Comparison of ENCODE assay signal across 8 cellular contexts in the genomic region with DNA sequence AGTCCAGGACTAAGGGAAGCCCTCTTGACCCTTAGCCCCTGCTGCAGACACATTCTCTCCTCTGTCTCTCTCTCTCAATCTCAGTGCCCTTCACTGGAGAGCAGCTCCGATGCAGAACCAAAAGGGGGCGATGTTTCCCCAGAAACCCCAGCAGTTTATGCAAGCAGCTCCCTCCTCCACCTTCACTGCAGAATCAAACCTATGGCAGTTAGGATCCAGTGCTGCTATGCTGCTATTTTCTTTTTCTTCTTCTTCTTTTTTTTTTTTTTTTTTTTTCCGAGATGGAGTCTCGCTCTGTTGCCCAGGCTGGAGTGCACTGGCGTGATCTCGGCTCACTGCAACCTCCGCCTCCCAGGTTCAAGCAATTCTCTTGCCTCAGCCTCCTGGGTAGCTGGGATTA. TPM values are rescaled to one million over a fixed set of nuclear protein-coding genes. Genes with fewer than 3 reads are reported as not detected.
DNase-seq lines count a peak whose midpoint lies in the region; TF ChIP-seq lines count a peak whose summit lies in the region.
"Not testable (repeated sequence)": the region's sequence is repeated elsewhere in the genome, so short reads cannot be mapped to it uniquely, and the experiment has no call there.

No MANE protein-coding gene starts in this region.

- H3K36me3 ChIP-seq in Caco-2 (ENCODE audit: control insufficient read depth, insufficient read depth, low read length) = not testable (repeated sequence)

- TF ChIP-seq CTCF in Caco-2 (IDR thresholded peaks at IDR 0.05; ENCODE audit: insufficient read depth in 1 of 2, low read depth in 1 of 2, low read length in 1 of 2, severe bottlenecking in 1 of 2, unreplicated experiment in 1 of 2) (peak; percentile 88 to 93), WI38 (IDR thresholded peaks at IDR 0.05; ENCODE audit: low read depth, low read length) (peak; percentile 97), glutamatergic neuron (IDR thresholded peaks at IDR 0.05; ENCODE audit: partially characterized antibody, unreplicated experiment) (peak; percentile 74)

- POLR2A ChIA-PET in Caco-2 (lab: Charles Lee) = interaction anchor here (0.7 to 1.1 kb wide), 4 partner anchors 22 to 149 kb away, joined by 3 to 15 read pairs (median 8); a partner anchor contains a TSS

- H3K27me3 Mint-ChIP-seq in Caco-2 (ENCODE audit: insufficient read depth, unreplicated experiment); glutamatergic neuron (ENCODE audit: unreplicated experiment): not testable (repeated sequence)

- intact Hi-C loops in Caco-2 (cut with micrococcal nuclease; ENCODE audit: unreplicated experiment) = loop anchor here (1.0 kb wide), 3 partner anchors 32 to 104 kb away; no protein-coding TSS in a partner anchor

- H3K27me3 ChIP-seq in Caco-2 (replicated peaks; ENCODE audit: control insufficient read depth, insufficient read depth, low read length) = not testable (repeated sequence)

- DNase-seq in Caco-2 (peak; percentile 84 to 89), HS-5 (ENCODE audit: low read depth) (peak; percentile 53), NCI-H748 (lab: John Stamatoyannopoulos, UW; ENCODE audit: unreplicated experiment) (peak; percentile 76), anterior cingulate cortex (lab: John Stamatoyannopoulos, UW) (peak in 49 of 58 donors; percentile 10 to 83 (median 49)), glutamatergic neuron (peak; percentile 83), non-pigmented ciliary epithelial cell (ENCODE audit: low read depth) (peak; percentile 59)
- DNase-seq in stimulated activated CD8-positive, alpha-beta memory T cell treated with anti-CD3 and anti-CD28 coated beads, Interleukin-7, amount 100 ng/mL, for 4 hours (ENCODE audit: low read depth in 2 of 2) = peak; percentile 69 to 82

- H3K9me3 Mint-ChIP-seq in Caco-2 (ENCODE audit: unreplicated experiment); glutamatergic neuron (ENCODE audit: unreplicated experiment): not testable (repeated sequence)

- H3K36me3 Mint-ChIP-seq in Caco-2 (ENCODE audit: insufficient read depth, unreplicated experiment) = peaks cover 60% of the 10 kb centered on the region
- H3K36me3 Mint-ChIP-seq in glutamatergic neuron (ENCODE audit: unreplicated experiment) = not testable (repeated sequence)

- H3K4me1 Mint-ChIP-seq in Caco-2 (ENCODE audit: low read depth, unreplicated experiment); glutamatergic neuron (ENCODE audit: low read depth, unreplicated experiment): not testable (repeated sequence)

- CTCF ChIA-PET in Caco-2 (lab: Charles Lee) = interaction anchor here (0.6 to 4.5 kb wide), 24 partner anchors 10 to 1268 kb away, joined by 3 to 118 read pairs (median 5); a partner anchor contains a TSS

- not testable (repeated sequence) for H3K9me3 ChIP-seq in Caco-2

- not testable (repeated sequence) for H3K4me1 ChIP-seq in Caco-2

- H3K27ac Mint-ChIP-seq in Caco-2 (ENCODE audit: unreplicated experiment) = peak overlapping the region; percentile 53
- peak overlapping the region; percentile 52 for H3K27ac Mint-ChIP-seq in glutamatergic neuron (ENCODE audit: unreplicated experiment)

- not testable (repeated sequence) for H3K4me3 ChIP-seq in Caco-2 (ENCODE audit: low read depth, low read length); WI38 (ENCODE audit: low read depth, low read length)

- not testable (repeated sequence) for H3K4me3 Mint-ChIP-seq in Caco-2 (ENCODE audit: unreplicated experiment); glutamatergic neuron (ENCODE audit: unreplicated experiment)

- not testable (repeated sequence) for BruUV-seq in Caco-2 (replicated peaks; lab: Mats Ljungman, UMichigan)

RNA-seq across cellular contexts. Expression of a gene that starts 11.3 kb away (rescaled TPM):
- 56.0 and 63.0 TPM in 2 replicates for total RNA-seq in Caco-2 (2022)
- 6.0 TPM for total RNA-seq in glutamatergic neuron (ENCODE audit: unreplicated experiment)

RNA-seq across cellular contexts. Expression of a gene that starts 14.7 kb away (rescaled TPM):
- total RNA-seq in Caco-2 (2022) (1.2 and 1.6 TPM in 2 replicates), glutamatergic neuron (ENCODE audit: unreplicated experiment) (not detected)

RNA-seq across cellular contexts. Expression of a gene that starts 59.8 kb away (rescaled TPM):
- total RNA-seq in Caco-2 (2022) (322 and 324 TPM in 2 replicates), glutamatergic neuron (ENCODE audit: unreplicated experiment) (201 TPM)
